In genomic region chr15:98547741-98548166, GRCh38 we compare ENCODE assay signal across 8 cellular contexts.
DNase-seq lines count a peak whose midpoint lies in the region; ATAC-seq and TF ChIP-seq lines count a peak whose summit lies in the region.

No MANE protein-coding gene starts in this region.

- peak overlapping the region; percentile 77 for H3K4me2 ChIP-seq in neural cell (ENCODE audit: low read length)

- peak overlapping the region; percentile 57 for H3K4me3 ChIP-seq in BJ (ENCODE audit: low read depth, low read length)
- peak overlapping the region; percentile 94 for H3K4me3 ChIP-seq in neural cell (ENCODE audit: low read length)

- H3K36me3 Mint-ChIP-seq in T-cell = no peaks in the 10 kb centered on the region

- 0 out of 2 replicates have a peak, but pooled peaks have one; percentile 13 for TF ChIP-seq CTCF in BJ (IDR thresholded peaks at IDR 0.05; ENCODE audit: insufficient read depth, low read depth, low read length)
- TF ChIP-seq CTCF in neural cell (IDR thresholded peaks at IDR 0.05; ENCODE audit: poor library complexity, severe bottlenecking) = no peak

- no peaks in the 10 kb centered on the region for H3F3A ChIP-seq in neural cell (ENCODE audit: insufficient read depth, low read length, poor library complexity, severe bottlenecking)

- peak in 3 of 4 experiments; percentile 13 to 57 (median 22) for ATAC-seq in T-cell (replicated peaks in 1 of 4)

- peak overlapping the region in 1 of 2 donors; percentile 65 for H3K27ac Mint-ChIP-seq in T-cell

- POLR2A ChIA-PET in BJ (lab: Charles Lee) = interaction anchor here (0.6 to 0.7 kb wide), 2 partner anchors 122 to 1185 kb away, joined by 5 to 6 read pairs; partner anchors contain the start of gene LYSMD4
- POLR2A ChIA-PET in T-cell (lab: Charles Lee) = no interaction called here

- H3K9me2 ChIP-seq in neural cell (ENCODE audit: insufficient read depth, low read length) = no peaks in the 10 kb centered on the region

- no peak overlapping the region for H3K27ac ChIP-seq in neural cell (ENCODE audit: low read length)

- peak overlapping the region; percentile 56 for H2AFZ ChIP-seq in neural cell (ENCODE audit: low read depth, low read length)

- peak overlapping the region; percentile 57 for H3K9ac ChIP-seq in neural cell (ENCODE audit: low read length)

- DNase-seq in BJ (ENCODE audit: low read depth) (no peak), T-cell (peak in 2 of 34 experiments; percentile 2 to 5), fibroblast of peridontal ligament (ENCODE audit: extremely low read depth) (peak; percentile 51), activated gamma-delta T cell treated with Interleukin-2 at 50 U/mL for 16 hours (no peak), SK-N-DZ (ENCODE audit: low spot score) (no peak), Kasumi-1 (lab: John Stamatoyannopoulos, UW) (no peak), superior temporal gyrus (ENCODE audit: extremely low spot score) (no peak)

- CTCF ChIA-PET in BJ (lab: Yijun Ruan, JAX) = interaction anchor here (1.0 to 1.5 kb wide), 2 partner anchors 35 to 99 kb away, joined by 3 to 5 read pairs; no protein-coding TSS in a partner anchor
- CTCF ChIA-PET in T-cell (lab: Charles Lee) = no interaction called here

- H3K4me3 Mint-ChIP-seq in T-cell = peak overlapping the region; percentile 79 to 88 (median 85)

- no peaks in the 10 kb centered on the region for H3K79me2 ChIP-seq in neural cell (replicated peaks; ENCODE audit: insufficient read depth, low read length)

- no peaks in the 10 kb centered on the region for H3K36me3 ChIP-seq in BJ (ENCODE audit: control insufficient read depth, insufficient read depth, low read length)
- no peaks in the 10 kb centered on the region for H3K36me3 ChIP-seq in neural cell (ENCODE audit: insufficient read depth, low read length)

- no peaks in the 10 kb centered on the region for H3K9me3 ChIP-seq in neural cell (ENCODE audit: low read length)

- H3K4me1 Mint-ChIP-seq in T-cell = peaks cover 21 to 24% (median 24%) of the 10 kb centered on the region in 3 donors

- H4K20me1 ChIP-seq in neural cell (ENCODE audit: insufficient read depth) = no peaks in the 10 kb centered on the region

- peaks cover 9% of the 10 kb centered on the region for H3K27me3 ChIP-seq in BJ (ENCODE audit: control insufficient read depth, insufficient read depth, low read length)
- peaks cover 26% of the 10 kb centered on the region for H3K27me3 ChIP-seq in neural cell (ENCODE audit: insufficient read depth, low read depth, low read length)

- no peak for TF ChIP-seq RAD21 in neural cell (conservative IDR thresholded peaks at IDR 0.05)

- H3K27me3 Mint-ChIP-seq in T-cell = peaks cover 41 to 43% of the 10 kb centered on the region in 2 donors

- no peak for TF ChIP-seq EP300 in neural cell (conservative IDR thresholded peaks at IDR 0.05; ENCODE audit: poor library complexity, severe bottlenecking)

- no peaks in the 10 kb centered on the region for H3K9me3 Mint-ChIP-seq in T-cell

TF ChIP-seq in neural cell, 6 proteins besides CTCF, POLR2A, EP300 and RAD21:
- no peak for TF ChIP-seq REST (IDR thresholded peaks at IDR 0.05; ENCODE audit: borderline replicate concordance)
- TF ChIP-seq POLR2AphosphoS5 (IDR thresholded peaks at IDR 0.05) = no peak
- TF ChIP-seq EZH2 (IDR thresholded peaks at IDR 0.05; ENCODE audit: borderline replicate concordance, insufficient read depth, low read length, poor library complexity, severe bottlenecking) = no peak
- TF ChIP-seq TAF1 (IDR thresholded peaks at IDR 0.05; ENCODE audit: low read depth) = no peak
- no peak for TF ChIP-seq SMC3 (conservative IDR thresholded peaks at IDR 0.05; ENCODE audit: poor library complexity)
- no peak for TF ChIP-seq MXI1 (conservative IDR thresholded peaks at IDR 0.05; ENCODE audit: poor library complexity, severe bottlenecking)
